Comparison of ENCODE assay signal across 31 cellular contexts in genomic region chr17:8332128-8332527, GRCh38. TPM values are rescaled to one million over a fixed set of nuclear protein-coding genes. Genes with fewer than 3 reads are reported as not detected.
"Had no signal": no experiment of that assay in that cellular context is flagged by ENCODE, and none has a peak within 500 bp of the region (broad histone marks: within the 10 kb centered on the region; RNA-seq: fewer than 3 reads in every experiment).

No MANE protein-coding gene starts in this region.

- H3K4me3 ChIP-seq: pancreas, prostate gland, right atrium auricular region, skin epidermis, smooth muscle cell, spleen, stomach, thoracic aorta, thyroid gland, tibial nerve, upper lobe of left lung, vagina had no signal

- H3K36me3 ChIP-seq: neutrophil, pancreas, prostate gland, right atrium auricular region, spleen, stomach, thoracic aorta, thyroid gland, tibial nerve, upper lobe of left lung, vagina had no signal

- ATAC-seq: naive thymus-derived CD8-positive, alpha-beta T cell; natural killer cell treated with Interleukin-12 subunit alpha and Interleukin-12 subunit beta and Interleukin-15 and Interleukin-18, amount 100 ng/mL, for 72 hours; sciatic nerve; stimulated activated effector memory CD8-positive, alpha-beta T cell treated with anti-CD3 and anti-CD28 coated beads, Interleukin-12 subunit alpha, Interleukin-12 subunit beta, amount 100 ng/mL, for 72 hours; stimulated activated naive B cell treated with anti-CD40 and anti-IgM and Interleukin-4, amounts not matched to agents 10 μg/mL and 1 μg/mL and 100 μg/mL, for 72 hours had no signal

- H3K27ac ChIP-seq: neutrophil, pancreas, prostate gland, skin epidermis, spleen, stomach, thoracic aorta, thyroid gland, tibial nerve, upper lobe of left lung, vagina had no signal

- H3K27me3 ChIP-seq: right atrium auricular region, thyroid gland, tibial nerve, vagina had no signal

- DNase-seq: naive thymus-derived CD8-positive, alpha-beta T cell; pancreas; spleen; stimulated activated CD4-positive, alpha-beta T cell treated with anti-CD3 and anti-CD28 coated beads, Interleukin-12 subunit alpha, Interleukin-12 subunit beta, amount 100 ng/mL, for 4 hours; stimulated activated CD4-positive, alpha-beta T cell treated with anti-CD3 and anti-CD28 coated beads, Interleukin-1b, Interleukin-23, amount 100 ng/mL, for 48 hours; stimulated activated CD4-positive, alpha-beta T cell treated with anti-CD3 and anti-CD28 coated beads, Interleukin-4, amount 100 ng/mL, for 24 hours; stimulated activated naive B cell treated with anti-CD40 and anti-IgM and Interleukin-4, amounts not matched to agents 10 μg/mL and 1 μg/mL and 100 μg/mL, for 72 hours; stimulated activated naive CD4-positive, alpha-beta T cell treated with Interleukin-2 at 50 U/mL for 16 hours; stomach; thyroid gland; upper lobe of left lung had no signal

- FAIRE-seq: pancreas, urothelium cell line had no signal

- H3K4me1 ChIP-seq: prostate gland had no signal

- H3K4me2 ChIP-seq: smooth muscle cell had no signal

- H3K9me3 ChIP-seq: neutrophil, pancreas, prostate gland, right atrium auricular region, spleen, stomach, thoracic aorta, thyroid gland, tibial nerve, upper lobe of left lung, vagina had no signal

RNA-seq across cellular contexts. Expression of gene ODF4, which starts 7.5 kb away (rescaled TPM):
- total RNA-seq: naive thymus-derived CD8-positive, alpha-beta T cell; natural killer cell treated with Interleukin-12 subunit alpha and Interleukin-12 subunit beta and Interleukin-15 and Interleukin-18, amount 100 ng/mL, for 72 hours; neural crest cell; omental fat pad; osteocyte; pancreas; posterior vena cava; prostate gland; pulmonary artery endothelial cell; right atrium auricular region; sciatic nerve; smooth muscle cell; spleen; stomach; subcutaneous adipose tissue; temporal lobe; thoracic aorta; thyroid gland; tibial nerve; upper lobe of left lung; ureter; vagina had no signal
- polyA plus RNA-seq: naive thymus-derived CD8-positive, alpha-beta T cell; pancreas; smooth muscle cell; spleen; stomach had no signal

RNA-seq across cellular contexts. Expression of gene ARHGEF15, which starts 22.1 kb away (rescaled TPM):
- total RNA-seq: naive thymus-derived CD8-positive, alpha-beta T cell; natural killer cell treated with Interleukin-12 subunit alpha and Interleukin-12 subunit beta and Interleukin-15 and Interleukin-18, amount 100 ng/mL, for 72 hours; neural crest cell; osteocyte; smooth muscle cell had no signal
- polyA plus RNA-seq: naive thymus-derived CD8-positive, alpha-beta T cell; smooth muscle cell had no signal
